1 cellular context compared by ENCODE assay signal in genomic region chr5:14554288-14554687, GRCh38. TPM values are rescaled to one million over a fixed set of nuclear protein-coding genes. Genes with fewer than 3 reads are reported as not detected.
"Had no signal": no experiment of that assay in that cellular context is flagged by ENCODE, and none has a peak within 500 bp of the region (broad histone marks: within the 10 kb centered on the region; RNA-seq: fewer than 3 reads in every experiment).

No MANE protein-coding gene starts in this region.

RNA-seq across cellular contexts. Expression of gene OTULINL, which starts 27.3 kb away (rescaled TPM):
- total RNA-seq: MCF 10A had no signal
